ENCODE assay signal across 8 cellular contexts in genomic region chrX:154478728-154479622, GRCh38. TPM values are rescaled to one million over a fixed set of nuclear protein-coding genes. Genes with fewer than 3 reads are reported as not detected.
A peak's percentile ranks its signal among the peaks of the same experiment; 100 is the strongest.
DNase-seq lines count a peak whose midpoint lies in the region; ATAC-seq and TF ChIP-seq lines count a peak whose summit lies in the region.

Gene LAGE3, minus strand, starts transcription at chrX:154479281. Its CDS starts 366 bp downstream, at chrX:154478915.

- TF ChIP-seq CTCF in choroid plexus epithelial cell (conservative IDR thresholded peaks at IDR 0.05; ENCODE audit: low read depth, low read length) = no peak

- DNase-seq in AG20443 (ENCODE audit: low spot score) (peak; percentile 95), NCI-H460 (ENCODE audit: extremely low read depth, low read depth) (peak; percentile 89), choroid plexus epithelial cell (ENCODE audit: low read depth) (peak; percentile 93), left kidney (ENCODE audit: low read depth, low spot score) (peak; percentile 95)
- DNase-seq in activated CD4-positive, alpha-beta T cell treated with anti-CD3 and anti-CD28 coated beads for 4 hours = peak; percentile 92 to 94
- DNase-seq in stimulated activated CD4-positive, alpha-beta T cell treated with anti-CD3 and anti-CD28 coated beads, Interleukin-1b, Interleukin-23, amount 100 ng/mL, for 48 hours = peak; percentile 93

- peak; percentile 64 for TF ChIP-seq POLR2A in GM19099 (IDR thresholded peaks at IDR 0.05; ENCODE audit: extremely low read depth, insufficient read length, low read depth)

- peak within 1 kb of the TSS; percentile 62 for H3K4me3 ChIP-seq in choroid plexus epithelial cell (ENCODE audit: low read depth, low read length)

- peak; percentile 54 for ATAC-seq in HG03378 (IDR thresholded peaks at IDR 0.05; ENCODE audit: unreplicated experiment)

RNA-seq across cellular contexts. Expression of gene LAGE3, which starts in this region (rescaled TPM):
- 35.4 and 45.5 TPM in 2 replicates for total RNA-seq in NCI-H460 (2014; rRNA removed; shearing (Covaris generic))
- polyA plus RNA-seq in NCI-H460 (2014; cell fraction: nucleus; rRNA removed) = 83.8 and 126 TPM in 2 replicates

Comparison
In these comparisons a context has a peak if more than half of its experiments do, and no peak if none do; other contexts are left out.
1. Peak in every context shown above with its lines: DNase-seq, ATAC-seq and H3K4me3 ChIP-seq.